ENCODE assay signal across 8 cellular contexts in genomic region chr11:27718853-27719574, GRCh38. TPM values are rescaled to one million over a fixed set of nuclear protein-coding genes. Genes with fewer than 3 reads are reported as not detected.
A peak's percentile ranks its signal among the peaks of the same experiment; 100 is the strongest.
DNase-seq lines count a peak whose midpoint lies in the region; ATAC-seq, FAIRE-seq and TF ChIP-seq lines count a peak whose summit lies in the region.

No MANE protein-coding gene starts in this region.

- no TSS peak for BruUV-seq in HepG2 (replicated peaks; lab: Mats Ljungman, UMichigan)

- no peak overlapping the region for H3K27ac Mint-ChIP-seq in stimulated activated naive CD8-positive, alpha-beta T cell treated with anti-CD3 and anti-CD28 coated beads, Interleukin-15, Interleukin-2, amounts not matched to agents 100 ng/mL and 50 ng/mL, for 24 hours
- no peak overlapping the region for H3K27ac Mint-ChIP-seq in naive thymus-derived CD8-positive, alpha-beta T cell

- H3K27me3 ChIP-seq in bronchial epithelial cell (ENCODE audit: control insufficient read depth, insufficient read depth, low read length) (peaks cover 38% of the 10 kb centered on the region), HepG2 (ENCODE audit: control insufficient read depth in 1 of 2, insufficient read depth in 2 of 2, low read length in 2 of 2) (peaks cover 1 to 31% of the 10 kb centered on the region in 2 experiments; a peak in 2 of 5 replicates)

- H3K36me3 ChIP-seq in bronchial epithelial cell (ENCODE audit: control insufficient read depth, insufficient read depth, low read length) (no peaks in the 10 kb centered on the region), HepG2 (replicated peaks in 1 of 2; ENCODE audit: control insufficient read depth in 1 of 2, insufficient read depth in 2 of 2, low read length in 2 of 2) (no peaks in the 10 kb centered on the region)

- in situ Hi-C loops in HepG2 (cut with HindIII; ENCODE audit: extremely low pct_ligation_motif_present, low pct_unique_long_range_greater_than_20kb): no loop called here

- H3K9me3 ChIP-seq in HepG2 (ENCODE audit: low read length): no peaks in the 10 kb centered on the region

- TF ChIP-seq RAD21 in HepG2 (CRISPR knock-in tag; IDR thresholded peaks at IDR 0.05): no peak

- TF ChIP-seq EP300 in HepG2 (IDR thresholded peaks at IDR 0.05; ENCODE audit: low read depth in 2 of 2, low read length in 2 of 2): no peak
- TF ChIP-seq EP300 in HepG2 (CRISPR knock-in tag; IDR thresholded peaks at IDR 0.05; ENCODE audit: borderline replicate concordance): no peak

- POLR2A ChIA-PET in HepG2 (lab: Yijun Ruan, JAX): no interaction called here
- POLR2A ChIA-PET in naive thymus-derived CD8-positive, alpha-beta T cell (lab: Charles Lee): no interaction called here

- no peak overlapping the region for H3K27ac ChIP-seq in HepG2 (ENCODE audit: extremely low read length, insufficient read depth, low read length)

- TF ChIP-seq POLR2A in HepG2 (IDR thresholded peaks at IDR 0.05; ENCODE audit: insufficient read depth in 1 of 2, low read depth in 2 of 2, low read length in 2 of 2): no peak

- no peak overlapping the region for H2AFZ ChIP-seq in HepG2 (ENCODE audit: low read length)

- ATAC-seq in stimulated activated naive CD8-positive, alpha-beta T cell treated with anti-CD3 and anti-CD28 coated beads, Interleukin-15, Interleukin-2, amounts not matched to agents 100 U/mL and 50 U/mL, for 24 hours: no peak
- peak; percentile 68 for ATAC-seq in HepG2
- no peak for ATAC-seq in GM21576 (IDR thresholded peaks at IDR 0.05; ENCODE audit: unreplicated experiment)
- no peak for ATAC-seq in HG03432 (IDR thresholded peaks at IDR 0.05; ENCODE audit: unreplicated experiment)
- no peak for ATAC-seq in GM19397 (IDR thresholded peaks at IDR 0.05; ENCODE audit: unreplicated experiment)
- ATAC-seq in naive thymus-derived CD8-positive, alpha-beta T cell: no peak

- peak overlapping the region; percentile 42; the same call in 1 of the 2 replicates for H3K4me2 ChIP-seq in HepG2 (ENCODE audit: low read depth, low read length)

- H3K4me3 ChIP-seq in bronchial epithelial cell (ENCODE audit: low read depth, low read length) (peak overlapping the region; percentile 36), HepG2 (replicated peaks in 1 of 3; ENCODE audit: insufficient read depth in 1 of 3, low read depth in 2 of 3, low read length in 3 of 3) (peak overlapping the region in 1 of 3 experiments; percentile 32; a peak in 3 of 6 replicates)

- peaks cover 4% of the 10 kb centered on the region for H3K36me3 Mint-ChIP-seq in stimulated activated naive CD8-positive, alpha-beta T cell treated with anti-CD3 and anti-CD28 coated beads, Interleukin-15, Interleukin-2, amounts not matched to agents 100 ng/mL and 50 ng/mL, for 24 hours (ENCODE audit: low read depth)
- peaks cover 2 to 25% (median 16%) of the 10 kb centered on the region in 3 donors for H3K36me3 Mint-ChIP-seq in naive thymus-derived CD8-positive, alpha-beta T cell

- TF ChIP-seq CTCF in bronchial epithelial cell (IDR thresholded peaks at IDR 0.05; ENCODE audit: insufficient read depth, low read length, severe bottlenecking): no peak
- no peak for TF ChIP-seq CTCF in HepG2 (CRISPR knock-in tag; IDR thresholded peaks at IDR 0.05)

- WGBS in HepG2 (ENCODE audit: low lambda C conversion rate): 42% methylated on average over 26 of the region's 57 CpGs

- no peaks in the 10 kb centered on the region for H4K20me1 ChIP-seq in HepG2 (ENCODE audit: insufficient read depth, low read length)

- H3K79me2 ChIP-seq in HepG2 (ENCODE audit: insufficient read depth, low read length): no peaks in the 10 kb centered on the region

- H3K4me1 ChIP-seq in HepG2 (ENCODE audit: insufficient read depth, low read length): no peaks in the 10 kb centered on the region

- DNase-seq in stimulated activated naive CD8-positive, alpha-beta T cell treated with anti-CD3 and anti-CD28 coated beads, Interleukin-15, Interleukin-2, amounts not matched to agents 100 U/mL and 50 U/mL, for 24 hours: no peak
- no peak for DNase-seq in bronchial epithelial cell (ENCODE audit: low read depth)
- no peak for DNase-seq in HepG2 (ENCODE audit: low spot score)
- DNase-seq in naive thymus-derived CD8-positive, alpha-beta T cell: no peak

- H3K27me3 Mint-ChIP-seq in stimulated activated naive CD8-positive, alpha-beta T cell treated with anti-CD3 and anti-CD28 coated beads, Interleukin-15, Interleukin-2, amounts not matched to agents 100 ng/mL and 50 ng/mL, for 24 hours: peaks cover 81% of the 10 kb centered on the region
- peaks cover 48 to 99% (median 59%) of the 10 kb centered on the region in 5 donors for H3K27me3 Mint-ChIP-seq in naive thymus-derived CD8-positive, alpha-beta T cell

- FAIRE-seq in bronchial epithelial cell (lab: Jason Lieb, UNC): no peak
- no peak for FAIRE-seq in HepG2 (lab: Jason Lieb, UNC)

- CTCF ChIA-PET in HepG2 (lab: Yijun Ruan, JAX; ENCODE audit: low intra/inter-chr PET ratio, low total read pairs): no interaction called here

- peaks cover 8% of the 10 kb centered on the region for H3K4me1 Mint-ChIP-seq in stimulated activated naive CD8-positive, alpha-beta T cell treated with anti-CD3 and anti-CD28 coated beads, Interleukin-15, Interleukin-2, amounts not matched to agents 100 ng/mL and 50 ng/mL, for 24 hours (ENCODE audit: low read depth)
- H3K4me1 Mint-ChIP-seq in naive thymus-derived CD8-positive, alpha-beta T cell: peaks cover 0 to 30% (median 8%) of the 10 kb centered on the region in 4 donors

- peak overlapping the region; percentile 54 for H3K4me3 Mint-ChIP-seq in stimulated activated naive CD8-positive, alpha-beta T cell treated with anti-CD3 and anti-CD28 coated beads, Interleukin-15, Interleukin-2, amounts not matched to agents 100 ng/mL and 50 ng/mL, for 24 hours
- peak overlapping the region in 4 of 10 donors; percentile 24 to 61 (median 33) for H3K4me3 Mint-ChIP-seq in naive thymus-derived CD8-positive, alpha-beta T cell

- no peak overlapping the region for H3K9ac ChIP-seq in HepG2 (ENCODE audit: insufficient read depth, low read depth, low read length)

- intact Hi-C loops in HepG2 (cut with micrococcal nuclease; ENCODE audit: unreplicated experiment): loop anchor here (5.0 kb wide), 1 partner anchor 388 kb away; the partner anchor contains the start of genes KIF18A and METTL15

- H3K9me3 Mint-ChIP-seq in stimulated activated naive CD8-positive, alpha-beta T cell treated with anti-CD3 and anti-CD28 coated beads, Interleukin-15, Interleukin-2, amounts not matched to agents 100 ng/mL and 50 ng/mL, for 24 hours: peaks cover 11% of the 10 kb centered on the region
- peaks cover 0 to 31% (median 22%) of the 10 kb centered on the region in 9 donors for H3K9me3 Mint-ChIP-seq in naive thymus-derived CD8-positive, alpha-beta T cell

TF ChIP-seq in HepG2, 621 proteins besides CTCF, POLR2A, EP300 and RAD21 (continues in another document):
- TF ChIP-seq SYNCRIP (IDR thresholded peaks at IDR 0.05; ENCODE audit: insufficient read depth, low read depth, low read length): no peak

RNA-seq across cellular contexts. Expression of gene BDNF, which starts 18.8 kb away (rescaled TPM):
- total RNA-seq in bronchial epithelial cell (0.79 and 1.7 TPM in 2 replicates), HepG2 (2016; rRNA removed; fragmentation: Illumina TruSeq; extraction: Trizol) (0.02 TPM in 1 of 2 replicates, not detected in the other)
- total RNA-seq in HepG2 (2016; cell fraction: cytosol; rRNA removed; fragmentation: Illumina TruSeq; extraction: Trizol; ENCODE audit: low read depth): not detected in 2 replicates
- not detected in 2 replicates for total RNA-seq in HepG2 (2016; cell fraction: insoluble cytoplasmic fraction; rRNA removed; fragmentation: Illumina TruSeq; extraction: Trizol)
- total RNA-seq in HepG2 (2016; cell fraction: membrane; rRNA removed; fragmentation: Illumina TruSeq; extraction: Trizol): not detected in 2 replicates
- not detected in 2 replicates for total RNA-seq in HepG2 (2016; cell fraction: nucleus; rRNA removed; fragmentation: Illumina TruSeq; extraction: Trizol)
- not detected in 2 replicates for polyA plus RNA-seq in HepG2 (2011; rRNA removed)
- polyA plus RNA-seq in HepG2 (2011; cell fraction: cytosol; rRNA removed): not detected in 2 replicates
- polyA plus RNA-seq in HepG2 (2011; cell fraction: nucleus; rRNA removed): not detected in 2 replicates
- polyA plus RNA-seq in HepG2 (2012): not detected in 2 replicates
- polyA plus RNA-seq in HepG2 (2016; cell fraction: cytosol; fragmentation: Illumina TruSeq; extraction: Trizol; ENCODE audit: low read depth): not detected in 2 replicates
- polyA plus RNA-seq in HepG2 (2016; cell fraction: insoluble cytoplasmic fraction; fragmentation: Illumina TruSeq; extraction: Trizol; ENCODE audit: low read depth): not detected in 2 replicates
- polyA plus RNA-seq in HepG2 (2016; cell fraction: membrane; fragmentation: Illumina TruSeq; extraction: Trizol; ENCODE audit: low read depth): not detected in 2 replicates
- not detected in 2 replicates for polyA plus RNA-seq in HepG2 (2016; cell fraction: nucleus; fragmentation: Illumina TruSeq; extraction: Trizol; ENCODE audit: insufficient read depth, low read depth)
- polyA minus RNA-seq in HepG2 (2011; rRNA and poly(A)+ RNA removed; ENCODE audit: low replicate concordance): 0.75 TPM in 1 of 2 replicates, not detected in the other
- polyA minus RNA-seq in HepG2 (2011; cell fraction: cytosol; rRNA and poly(A)+ RNA removed): not detected in 2 replicates
- not detected in 2 replicates for polyA minus RNA-seq in HepG2 (2011; cell fraction: nucleus; rRNA and poly(A)+ RNA removed)
- total RNA-seq in naive thymus-derived CD8-positive, alpha-beta T cell: not detected
- under 1 TPM in 2 of 3 donors, not detected in 1; 0.04 to 0.06 TPM for polyA plus RNA-seq in naive thymus-derived CD8-positive, alpha-beta T cell
